In the genomic region with DNA sequence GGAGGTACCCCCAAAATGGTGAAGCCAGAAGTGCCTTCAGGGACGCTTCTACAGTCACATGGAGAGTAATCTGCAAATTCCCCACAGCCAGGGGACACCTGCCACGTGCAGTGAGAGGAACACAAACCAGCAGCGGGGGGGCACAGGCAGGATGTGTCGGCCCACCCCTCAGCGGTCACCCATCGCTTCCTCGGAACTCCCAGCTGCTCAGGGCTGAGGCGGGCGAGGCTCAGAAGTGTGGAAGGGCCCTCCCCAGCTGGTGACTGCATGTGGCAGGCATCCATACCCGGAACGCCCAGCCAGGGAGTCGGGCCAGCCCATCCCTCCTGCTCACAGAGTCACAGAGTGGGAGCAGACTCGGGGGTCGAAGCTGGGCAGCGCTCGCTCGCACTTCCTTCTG, we compare ENCODE assay signal across 3 cellular contexts.
TF ChIP-seq lines count a peak whose summit lies in the region.

No MANE protein-coding gene starts in this region.

TF ChIP-seq in IMR-90, 13 proteins besides CTCF, POLR2A, EP300 and RAD21:
- TF ChIP-seq MAFK (IDR thresholded peaks at IDR 0.05; ENCODE audit: low read depth, low read length) (no peak), MAZ (IDR thresholded peaks at IDR 0.05; ENCODE audit: borderline replicate concordance, low read depth, low read length) (peak; percentile 48; the same call in 1 of the 2 replicates)
- TF ChIP-seq, protein P1, sequence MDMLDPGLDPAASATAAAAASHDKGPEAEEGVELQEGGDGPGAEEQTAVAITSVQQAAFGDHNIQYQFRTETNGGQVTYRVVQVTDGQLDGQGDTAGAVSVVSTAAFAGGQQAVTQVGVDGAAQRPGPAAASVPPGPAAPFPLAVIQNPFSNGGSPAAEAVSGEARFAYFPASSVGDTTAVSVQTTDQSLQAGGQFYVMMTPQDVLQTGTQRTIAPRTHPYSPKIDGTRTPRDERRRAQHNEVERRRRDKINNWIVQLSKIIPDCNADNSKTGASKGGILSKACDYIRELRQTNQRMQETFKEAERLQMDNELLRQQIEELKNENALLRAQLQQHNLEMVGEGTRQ (IDR thresholded peaks at IDR 0.05; ENCODE audit: low read depth, low read length) = no peak

TF ChIP-seq in endothelial cell of umbilical vein, 7 proteins besides CTCF, POLR2A, EP300 and RAD21:
- no peak for TF ChIP-seq EZH2 (IDR thresholded peaks at IDR 0.05; ENCODE audit: borderline replicate concordance, low read depth, low read length, severe bottlenecking)
- TF ChIP-seq POLR2AphosphoS5 (IDR thresholded peaks at IDR 0.05; ENCODE audit: insufficient read depth, low read depth, low read length) = no peak
- no peak for TF ChIP-seq FOS (IDR thresholded peaks at IDR 0.05; ENCODE audit: borderline replicate concordance, insufficient read depth, low read length)
- TF ChIP-seq, protein P2, sequence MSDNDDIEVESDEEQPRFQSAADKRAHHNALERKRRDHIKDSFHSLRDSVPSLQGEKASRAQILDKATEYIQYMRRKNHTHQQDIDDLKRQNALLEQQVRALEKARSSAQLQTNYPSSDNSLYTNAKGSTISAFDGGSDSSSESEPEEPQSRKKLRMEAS (IDR thresholded peaks at IDR 0.05; ENCODE audit: insufficient read depth, insufficient read length) = no peak
- no peak for TF ChIP-seq MYC (IDR thresholded peaks at IDR 0.05; ENCODE audit: low read depth, low read length)
- no peak for TF ChIP-seq GATA2 (IDR thresholded peaks at IDR 0.05; ENCODE audit: insufficient read depth, insufficient read length, low read depth, low read length)
- no peak for TF ChIP-seq JUN (IDR thresholded peaks at IDR 0.05; ENCODE audit: borderline replicate concordance, insufficient read depth, insufficient read length, low read depth)

TF ChIP-seq in GM23338, 12 proteins besides CTCF, POLR2A, EP300 and RAD21:
- no peak for TF ChIP-seq NANOG (IDR thresholded peaks at IDR 0.05; ENCODE audit: borderline replicate concordance)
- TF ChIP-seq, protein P3, sequence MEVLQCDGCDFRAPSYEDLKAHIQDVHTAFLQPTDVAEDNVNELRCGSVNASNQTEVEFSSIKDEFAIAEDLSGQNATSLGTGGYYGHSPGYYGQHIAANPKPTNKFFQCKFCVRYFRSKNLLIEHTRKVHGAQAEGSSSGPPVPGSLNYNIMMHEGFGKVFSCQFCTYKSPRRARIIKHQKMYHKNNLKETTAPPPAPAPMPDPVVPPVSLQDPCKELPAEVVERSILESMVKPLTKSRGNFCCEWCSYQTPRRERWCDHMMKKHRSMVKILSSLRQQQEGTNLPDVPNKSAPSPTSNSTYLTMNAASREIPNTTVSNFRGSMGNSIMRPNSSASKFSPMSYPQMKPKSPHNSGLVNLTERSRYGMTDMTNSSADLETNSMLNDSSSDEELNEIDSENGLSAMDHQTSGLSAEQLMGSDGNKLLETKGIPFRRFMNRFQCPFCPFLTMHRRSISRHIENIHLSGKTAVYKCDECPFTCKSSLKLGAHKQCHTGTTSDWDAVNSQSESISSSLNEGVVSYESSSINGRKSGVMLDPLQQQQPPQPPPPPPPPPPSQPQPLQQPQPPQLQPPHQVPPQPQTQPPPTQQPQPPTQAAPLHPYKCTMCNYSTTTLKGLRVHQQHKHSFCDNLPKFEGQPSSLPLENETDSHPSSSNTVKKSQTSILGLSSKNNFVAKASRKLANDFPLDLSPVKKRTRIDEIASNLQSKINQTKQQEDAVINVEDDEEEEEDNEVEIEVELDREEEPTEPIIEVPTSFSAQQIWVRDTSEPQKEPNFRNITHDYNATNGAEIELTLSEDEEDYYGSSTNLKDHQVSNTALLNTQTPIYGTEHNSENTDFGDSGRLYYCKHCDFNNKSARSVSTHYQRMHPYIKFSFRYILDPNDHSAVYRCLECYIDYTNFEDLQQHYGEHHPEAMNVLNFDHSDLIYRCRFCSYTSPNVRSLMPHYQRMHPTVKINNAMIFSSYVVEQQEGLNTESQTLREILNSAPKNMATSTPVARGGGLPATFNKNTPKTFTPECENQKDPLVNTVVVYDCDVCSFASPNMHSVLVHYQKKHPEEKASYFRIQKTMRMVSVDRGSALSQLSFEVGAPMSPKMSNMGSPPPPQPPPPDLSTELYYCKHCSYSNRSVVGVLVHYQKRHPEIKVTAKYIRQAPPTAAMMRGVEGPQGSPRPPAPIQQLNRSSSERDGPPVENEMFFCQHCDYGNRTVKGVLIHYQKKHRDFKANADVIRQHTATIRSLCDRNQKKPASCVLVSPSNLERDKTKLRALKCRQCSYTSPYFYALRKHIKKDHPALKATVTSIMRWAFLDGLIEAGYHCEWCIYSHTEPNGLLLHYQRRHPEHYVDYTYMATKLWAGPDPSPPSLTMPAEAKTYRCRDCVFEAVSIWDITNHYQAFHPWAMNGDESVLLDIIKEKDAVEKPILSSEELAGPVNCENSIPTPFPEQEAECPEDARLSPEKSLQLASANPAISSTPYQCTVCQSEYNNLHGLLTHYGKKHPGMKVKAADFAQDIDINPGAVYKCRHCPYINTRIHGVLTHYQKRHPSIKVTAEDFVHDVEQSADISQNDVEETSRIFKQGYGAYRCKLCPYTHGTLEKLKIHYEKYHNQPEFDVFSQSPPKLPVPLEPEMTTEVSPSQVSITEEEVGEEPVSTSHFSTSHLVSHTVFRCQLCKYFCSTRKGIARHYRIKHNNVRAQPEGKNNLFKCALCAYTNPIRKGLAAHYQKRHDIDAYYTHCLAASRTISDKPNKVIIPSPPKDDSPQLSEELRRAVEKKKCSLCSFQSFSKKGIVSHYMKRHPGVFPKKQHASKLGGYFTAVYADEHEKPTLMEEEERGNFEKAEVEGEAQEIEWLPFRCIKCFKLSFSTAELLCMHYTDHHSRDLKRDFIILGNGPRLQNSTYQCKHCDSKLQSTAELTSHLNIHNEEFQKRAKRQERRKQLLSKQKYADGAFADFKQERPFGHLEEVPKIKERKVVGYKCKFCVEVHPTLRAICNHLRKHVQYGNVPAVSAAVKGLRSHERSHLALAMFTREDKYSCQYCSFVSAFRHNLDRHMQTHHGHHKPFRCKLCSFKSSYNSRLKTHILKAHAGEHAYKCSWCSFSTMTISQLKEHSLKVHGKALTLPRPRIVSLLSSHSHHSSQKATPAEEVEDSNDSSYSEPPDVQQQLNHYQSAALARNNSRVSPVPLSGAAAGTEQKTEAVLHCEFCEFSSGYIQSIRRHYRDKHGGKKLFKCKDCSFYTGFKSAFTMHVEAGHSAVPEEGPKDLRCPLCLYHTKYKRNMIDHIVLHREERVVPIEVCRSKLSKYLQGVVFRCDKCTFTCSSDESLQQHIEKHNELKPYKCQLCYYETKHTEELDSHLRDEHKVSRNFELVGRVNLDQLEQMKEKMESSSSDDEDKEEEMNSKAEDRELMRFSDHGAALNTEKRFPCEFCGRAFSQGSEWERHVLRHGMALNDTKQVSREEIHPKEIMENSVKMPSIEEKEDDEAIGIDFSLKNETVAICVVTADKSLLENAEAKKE (CRISPR knock-in tag; IDR thresholded peaks at IDR 0.05) = no peak
- TF ChIP-seq STAT1 (IDR thresholded peaks at IDR 0.05; ENCODE audit: unreplicated experiment) = no peak
- TF ChIP-seq EZH2phosphoT487 (IDR thresholded peaks at IDR 0.05; ENCODE audit: unreplicated experiment) = no peak
- no peak for TF ChIP-seq JUNB (IDR thresholded peaks at IDR 0.05; ENCODE audit: unreplicated experiment)
- no peak for TF ChIP-seq CREB1 (CRISPR knock-in tag; IDR thresholded peaks at IDR 0.05; ENCODE audit: low read depth)
- TF ChIP-seq, protein P4, sequence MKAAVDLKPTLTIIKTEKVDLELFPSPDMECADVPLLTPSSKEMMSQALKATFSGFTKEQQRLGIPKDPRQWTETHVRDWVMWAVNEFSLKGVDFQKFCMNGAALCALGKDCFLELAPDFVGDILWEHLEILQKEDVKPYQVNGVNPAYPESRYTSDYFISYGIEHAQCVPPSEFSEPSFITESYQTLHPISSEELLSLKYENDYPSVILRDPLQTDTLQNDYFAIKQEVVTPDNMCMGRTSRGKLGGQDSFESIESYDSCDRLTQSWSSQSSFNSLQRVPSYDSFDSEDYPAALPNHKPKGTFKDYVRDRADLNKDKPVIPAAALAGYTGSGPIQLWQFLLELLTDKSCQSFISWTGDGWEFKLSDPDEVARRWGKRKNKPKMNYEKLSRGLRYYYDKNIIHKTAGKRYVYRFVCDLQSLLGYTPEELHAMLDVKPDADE (IDR thresholded peaks at IDR 0.05) = no peak
- TF ChIP-seq ZNF331 (CRISPR knock-in tag; IDR thresholded peaks at IDR 0.05; ENCODE audit: low read depth) = no peak
- no peak for TF ChIP-seq ZNF114 (CRISPR knock-in tag; IDR thresholded peaks at IDR 0.05)
- no peak for TF ChIP-seq EZH2 (IDR thresholded peaks at IDR 0.05; ENCODE audit: low read depth, unreplicated experiment)
